In the genomic region with DNA sequence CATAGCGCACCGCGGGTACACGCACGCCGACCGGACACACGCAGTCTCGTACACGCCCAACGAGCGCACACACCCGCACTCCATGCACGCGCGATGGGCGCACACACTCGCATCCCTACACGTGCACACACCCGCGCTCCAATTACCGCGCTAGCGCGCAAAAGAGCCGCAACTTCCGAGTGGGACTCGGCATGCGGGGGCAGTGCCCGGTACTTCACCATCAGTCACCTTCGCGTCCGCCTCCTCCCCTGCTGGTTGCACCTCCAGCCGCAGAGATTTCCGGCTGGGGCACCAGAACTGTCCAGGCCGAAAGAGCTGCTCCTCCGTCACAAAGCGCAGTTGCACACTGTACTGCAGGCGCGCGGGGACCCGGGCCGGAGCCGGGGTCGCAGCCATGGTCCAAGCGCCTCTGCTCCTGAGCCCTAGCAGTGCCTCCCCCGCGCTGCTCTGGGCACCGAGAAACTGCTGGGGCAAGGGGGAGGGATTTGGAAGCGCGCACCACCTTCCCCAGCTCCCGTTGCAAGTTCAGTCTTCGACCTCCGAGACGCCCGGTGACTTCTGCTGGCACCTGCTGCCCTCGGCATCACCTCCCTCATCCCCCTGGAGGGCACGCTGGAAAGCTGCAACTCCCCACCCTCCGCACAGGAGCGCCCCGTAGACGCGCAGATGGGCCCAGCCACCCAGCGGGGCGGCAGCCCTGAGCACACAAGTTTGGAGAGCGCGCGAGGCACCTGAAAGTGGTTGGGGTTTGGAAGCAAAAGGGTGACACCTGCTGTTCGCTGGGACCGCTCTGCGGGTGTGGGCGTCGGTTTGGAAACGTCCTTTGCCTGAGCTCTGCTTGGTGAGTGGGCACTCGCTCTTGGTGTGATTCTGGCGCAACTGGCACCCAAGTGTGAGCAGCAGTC, we compare ENCODE assay signal across 1 cellular context.
TF ChIP-seq lines count a peak whose summit lies in the region.

No MANE protein-coding gene starts in this region.

TF ChIP-seq in HepG2, 621 proteins besides CTCF, POLR2A, EP300 and RAD21 (continues in another document):
- TF ChIP-seq ZNF747 (CRISPR knock-in tag; IDR thresholded peaks at IDR 0.05; ENCODE audit: borderline replicate concordance) (no peak), ZNF383 (CRISPR knock-in tag; IDR thresholded peaks at IDR 0.05; ENCODE audit: borderline replicate concordance) (no peak), U2AF1 (optimal IDR thresholded peaks at IDR 0.05; ENCODE audit: low read depth, low read length) (no peak), BHLHE40 (IDR thresholded peaks at IDR 0.05; ENCODE audit: low read length) (no peak), NCOA2 (CRISPR knock-in tag; IDR thresholded peaks at IDR 0.05) (no peak), ZNF775 (CRISPR knock-in tag; IDR thresholded peaks at IDR 0.05; ENCODE audit: borderline replicate concordance) (no peak), RARG (CRISPR knock-in tag; IDR thresholded peaks at IDR 0.05; ENCODE audit: low read depth) (no peak), ZNF468 (CRISPR knock-in tag; IDR thresholded peaks at IDR 0.05) (no peak), ZNF749 (CRISPR knock-in tag; IDR thresholded peaks at IDR 0.05; ENCODE audit: borderline replicate concordance) (no peak), ZNF30 (CRISPR knock-in tag; IDR thresholded peaks at IDR 0.05) (no peak), HMG20A (CRISPR knock-in tag; IDR thresholded peaks at IDR 0.05; ENCODE audit: borderline replicate concordance) (no peak), PCBP1 (IDR thresholded peaks at IDR 0.05; ENCODE audit: borderline replicate concordance, low read depth, low read length) (no peak), ZSCAN12 (CRISPR knock-in tag; IDR thresholded peaks at IDR 0.05) (no peak), HHEX (CRISPR knock-in tag; IDR thresholded peaks at IDR 0.05) (no peak), ZNF326 (CRISPR knock-in tag; IDR thresholded peaks at IDR 0.05; ENCODE audit: borderline replicate concordance) (no peak), TCF7L2 (IDR thresholded peaks at IDR 0.05; ENCODE audit: low read depth, low read length) (no peak), AHR (CRISPR knock-in tag; IDR thresholded peaks at IDR 0.05) (no peak), FOXA3 (CRISPR knock-in tag; IDR thresholded peaks at IDR 0.05) (no peak), MTA1 (CRISPR knock-in tag; IDR thresholded peaks at IDR 0.05; ENCODE audit: borderline replicate concordance) (peak; percentile 76; the same call in 1 of the 2 replicates), NFE2 (CRISPR knock-in tag; IDR thresholded peaks at IDR 0.05) (no peak), DNMT1 (CRISPR knock-in tag; IDR thresholded peaks at IDR 0.05) (peak; percentile 66; the same call in 1 of the 2 replicates), HNRNPLL (IDR thresholded peaks at IDR 0.05; ENCODE audit: low read depth, low read length, poor library complexity, severe bottlenecking) (no peak), ZBTB38 (CRISPR knock-in tag; IDR thresholded peaks at IDR 0.05) (no peak), ZSCAN25 (CRISPR knock-in tag; IDR thresholded peaks at IDR 0.05) (no peak), ZNF772 (CRISPR knock-in tag; IDR thresholded peaks at IDR 0.05) (peak; percentile 21; the same call in 1 of the 2 replicates), HDAC1 (CRISPR knock-in tag; IDR thresholded peaks at IDR 0.05) (peak; percentile 58; the same call in 1 of the 2 replicates), SALL1 (CRISPR knock-in tag; IDR thresholded peaks at IDR 0.05) (peak; percentile 83), KDM5B (CRISPR knock-in tag; IDR thresholded peaks at IDR 0.05; ENCODE audit: borderline replicate concordance) (peak; percentile 30; the same call in 1 of the 2 replicates), TAF1 (CRISPR knock-in tag; IDR thresholded peaks at IDR 0.05) (no peak), BRCA1 (CRISPR knock-in tag; IDR thresholded peaks at IDR 0.05) (0 out of 2 replicates have a peak, but pooled peaks have one; percentile 45), KLF15 (CRISPR knock-in tag; IDR thresholded peaks at IDR 0.05; ENCODE audit: borderline replicate concordance) (no peak), ZNF230 (CRISPR knock-in tag; IDR thresholded peaks at IDR 0.05) (no peak), TOPORS (CRISPR knock-in tag; IDR thresholded peaks at IDR 0.05) (no peak), REXO4 (CRISPR knock-in tag; IDR thresholded peaks at IDR 0.05; ENCODE audit: borderline replicate concordance) (no peak)
- TF ChIP-seq, protein P1, sequence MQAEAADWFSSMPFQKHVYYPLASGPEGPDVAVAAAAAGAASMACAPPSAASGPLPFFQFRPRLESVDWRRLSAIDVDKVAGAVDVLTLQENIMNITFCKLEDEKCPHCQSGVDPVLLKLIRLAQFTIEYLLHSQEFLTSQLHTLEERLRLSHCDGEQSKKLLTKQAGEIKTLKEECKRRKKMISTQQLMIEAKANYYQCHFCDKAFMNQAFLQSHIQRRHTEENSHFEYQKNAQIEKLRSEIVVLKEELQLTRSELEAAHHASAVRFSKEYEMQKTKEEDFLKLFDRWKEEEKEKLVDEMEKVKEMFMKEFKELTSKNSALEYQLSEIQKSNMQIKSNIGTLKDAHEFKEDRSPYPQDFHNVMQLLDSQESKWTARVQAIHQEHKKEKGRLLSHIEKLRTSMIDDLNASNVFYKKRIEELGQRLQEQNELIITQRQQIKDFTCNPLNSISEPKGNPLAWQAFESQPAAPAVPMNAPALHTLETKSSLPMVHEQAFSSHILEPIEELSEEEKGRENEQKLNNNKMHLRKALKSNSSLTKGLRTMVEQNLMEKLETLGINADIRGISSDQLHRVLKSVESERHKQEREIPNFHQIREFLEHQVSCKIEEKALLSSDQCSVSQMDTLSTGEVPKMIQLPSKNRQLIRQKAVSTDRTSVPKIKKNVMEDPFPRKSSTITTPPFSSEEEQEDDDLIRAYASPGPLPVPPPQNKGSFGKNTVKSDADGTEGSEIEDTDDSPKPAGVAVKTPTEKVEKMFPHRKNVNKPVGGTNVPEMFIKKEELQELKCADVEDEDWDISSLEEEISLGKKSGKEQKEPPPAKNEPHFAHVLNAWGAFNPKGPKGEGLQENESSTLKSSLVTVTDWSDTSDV (CRISPR knock-in tag; IDR thresholded peaks at IDR 0.05), result no peak
- TF ChIP-seq, protein P2, sequence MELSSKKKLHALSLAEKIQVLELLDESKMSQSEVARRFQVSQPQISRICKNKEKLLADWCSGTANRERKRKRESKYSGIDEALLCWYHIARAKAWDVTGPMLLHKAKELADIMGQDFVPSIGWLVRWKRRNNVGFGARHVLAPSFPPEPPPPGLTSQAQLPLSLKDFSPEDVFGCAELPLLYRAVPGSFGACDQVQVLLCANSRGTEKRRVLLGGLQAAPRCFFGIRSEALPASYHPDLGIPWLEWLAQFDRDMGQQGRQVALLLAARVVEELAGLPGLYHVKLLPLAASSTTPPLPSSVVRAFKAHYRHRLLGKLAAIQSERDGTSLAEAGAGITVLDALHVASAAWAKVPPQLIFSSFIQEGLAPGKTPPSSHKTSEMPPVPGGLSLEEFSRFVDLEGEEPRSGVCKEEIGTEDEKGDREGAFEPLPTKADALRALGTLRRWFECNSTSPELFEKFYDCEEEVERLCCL (CRISPR knock-in tag; IDR thresholded peaks at IDR 0.05; ENCODE audit: borderline replicate concordance), result no peak
- TF ChIP-seq, protein P3, sequence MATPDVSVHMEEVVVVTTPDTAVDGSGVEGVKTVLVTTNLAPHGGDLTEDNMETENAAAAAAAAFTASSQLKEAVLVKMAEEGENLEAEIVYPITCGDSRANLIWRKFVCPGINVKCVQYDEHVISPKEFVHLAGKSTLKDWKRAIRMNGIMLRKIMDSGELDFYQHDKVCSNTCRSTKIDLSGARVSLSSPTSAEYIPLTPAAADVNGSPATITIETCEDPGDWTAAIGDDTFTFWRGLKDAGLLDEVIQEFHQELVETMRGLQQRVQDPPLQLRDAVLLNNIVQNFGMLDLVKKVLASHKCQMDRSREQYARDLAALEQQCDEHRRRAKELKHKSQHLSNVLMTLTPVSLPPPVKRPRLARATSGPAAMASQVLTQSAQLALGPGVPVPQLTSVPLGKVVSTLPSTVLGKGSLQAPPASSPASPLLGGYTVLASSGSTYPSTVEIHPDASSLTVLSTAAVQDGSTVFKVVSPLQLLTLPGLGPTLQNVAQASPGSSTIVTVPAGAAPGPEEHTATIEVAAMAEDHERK (CRISPR knock-in tag; IDR thresholded peaks at IDR 0.05; ENCODE audit: low read depth), result no peak
- TF ChIP-seq, protein P4, sequence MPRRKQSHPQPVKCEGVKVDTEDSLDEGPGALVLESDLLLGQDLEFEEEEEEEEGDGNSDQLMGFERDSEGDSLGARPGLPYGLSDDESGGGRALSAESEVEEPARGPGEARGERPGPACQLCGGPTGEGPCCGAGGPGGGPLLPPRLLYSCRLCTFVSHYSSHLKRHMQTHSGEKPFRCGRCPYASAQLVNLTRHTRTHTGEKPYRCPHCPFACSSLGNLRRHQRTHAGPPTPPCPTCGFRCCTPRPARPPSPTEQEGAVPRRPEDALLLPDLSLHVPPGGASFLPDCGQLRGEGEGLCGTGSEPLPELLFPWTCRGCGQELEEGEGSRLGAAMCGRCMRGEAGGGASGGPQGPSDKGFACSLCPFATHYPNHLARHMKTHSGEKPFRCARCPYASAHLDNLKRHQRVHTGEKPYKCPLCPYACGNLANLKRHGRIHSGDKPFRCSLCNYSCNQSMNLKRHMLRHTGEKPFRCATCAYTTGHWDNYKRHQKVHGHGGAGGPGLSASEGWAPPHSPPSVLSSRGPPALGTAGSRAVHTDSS (CRISPR knock-in tag; conservative IDR thresholded peaks at IDR 0.05), result no peak
- TF ChIP-seq, protein P5, sequence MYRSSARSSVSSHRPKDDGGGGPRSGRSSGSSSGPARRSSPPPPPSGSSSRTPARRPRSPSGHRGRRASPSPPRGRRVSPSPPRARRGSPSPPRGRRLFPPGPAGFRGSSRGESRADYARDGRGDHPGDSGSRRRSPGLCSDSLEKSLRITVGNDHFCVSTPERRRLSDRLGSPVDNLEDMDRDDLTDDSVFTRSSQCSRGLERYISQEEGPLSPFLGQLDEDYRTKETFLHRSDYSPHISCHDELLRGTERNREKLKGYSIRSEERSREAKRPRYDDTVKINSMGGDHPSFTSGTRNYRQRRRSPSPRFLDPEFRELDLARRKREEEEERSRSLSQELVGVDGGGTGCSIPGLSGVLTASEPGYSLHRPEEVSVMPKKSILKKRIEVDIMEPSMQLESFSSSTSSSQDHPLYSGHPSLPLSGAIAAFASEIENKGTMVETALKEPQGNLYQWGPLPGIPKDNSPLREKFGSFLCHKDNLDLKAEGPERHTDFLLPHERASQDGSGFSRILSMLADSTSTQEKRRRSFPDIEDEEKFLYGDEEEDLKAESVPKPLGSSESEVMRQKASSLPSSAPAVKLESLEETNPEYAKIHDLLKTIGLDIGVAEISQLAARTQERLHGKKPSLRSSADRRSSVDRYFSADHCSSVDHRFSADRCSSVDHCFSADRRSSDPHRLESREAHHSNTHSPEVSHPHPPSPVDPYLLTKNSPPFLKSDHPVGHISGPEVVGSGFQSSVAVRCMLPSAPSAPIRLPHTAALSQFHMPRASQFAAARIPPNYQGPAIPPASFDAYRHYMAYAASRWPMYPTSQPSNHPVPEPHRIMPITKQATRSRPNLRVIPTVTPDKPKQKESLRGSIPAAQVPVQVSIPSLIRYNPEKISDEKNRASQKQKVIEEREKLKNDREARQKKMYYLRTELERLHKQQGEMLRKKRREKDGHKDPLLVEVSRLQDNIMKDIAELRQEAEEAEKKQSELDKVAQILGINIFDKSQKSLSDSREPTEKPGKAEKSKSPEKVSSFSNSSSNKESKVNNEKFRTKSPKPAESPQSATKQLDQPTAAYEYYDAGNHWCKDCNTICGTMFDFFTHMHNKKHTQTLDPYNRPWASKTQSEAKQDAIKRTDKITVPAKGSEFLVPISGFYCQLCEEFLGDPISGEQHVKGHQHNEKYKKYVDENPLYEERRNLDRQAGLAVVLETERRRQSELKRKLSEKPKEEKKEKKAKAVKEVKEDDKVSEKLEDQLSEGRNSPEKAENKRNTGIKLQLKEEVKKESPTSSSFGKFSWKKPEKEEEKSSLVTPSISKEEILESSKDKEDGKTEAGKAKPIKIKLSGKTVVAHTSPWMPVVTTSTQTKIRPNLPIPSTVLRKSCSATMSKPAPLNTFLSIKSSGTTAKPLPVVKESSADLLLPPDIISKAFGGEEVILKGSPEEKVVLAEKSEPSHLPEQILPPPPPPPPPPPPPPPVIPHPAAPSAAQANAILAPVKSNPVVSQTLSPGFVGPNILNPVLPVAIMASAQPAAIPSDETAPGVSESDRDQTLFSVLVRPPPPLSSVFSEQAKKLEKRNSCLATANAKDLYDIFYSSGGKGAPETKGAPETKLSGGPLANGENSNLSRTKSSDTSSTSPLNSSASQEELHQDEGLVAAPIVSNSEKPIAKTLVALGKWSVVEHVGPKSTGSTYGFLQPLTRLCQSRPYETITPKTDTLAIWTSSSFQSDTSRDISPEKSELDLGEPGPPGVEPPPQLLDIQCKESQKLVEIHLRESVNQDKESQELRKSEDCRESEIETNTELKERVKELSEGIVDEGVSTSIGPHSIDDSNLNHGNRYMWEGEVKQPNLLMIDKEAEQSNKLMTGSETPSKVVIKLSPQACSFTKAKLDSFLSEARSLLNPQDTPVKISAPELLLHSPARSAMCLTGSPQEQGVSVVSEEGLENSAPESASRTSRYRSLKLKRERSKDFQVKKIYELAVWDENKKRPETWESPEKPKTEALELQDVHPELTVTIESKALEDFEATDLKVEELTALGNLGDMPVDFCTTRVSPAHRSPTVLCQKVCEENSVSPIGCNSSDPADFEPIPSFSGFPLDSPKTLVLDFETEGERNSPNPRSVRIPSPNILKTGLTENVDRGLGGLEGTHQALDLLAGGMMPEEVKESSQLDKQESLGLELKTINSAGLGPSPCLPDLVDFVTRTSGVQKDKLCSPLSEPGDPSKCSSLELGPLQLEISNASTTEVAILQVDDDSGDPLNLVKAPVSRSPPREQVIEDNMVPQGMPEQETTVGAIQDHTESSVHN (CRISPR knock-in tag; IDR thresholded peaks at IDR 0.05), result no peak
- TF ChIP-seq, protein P6, sequence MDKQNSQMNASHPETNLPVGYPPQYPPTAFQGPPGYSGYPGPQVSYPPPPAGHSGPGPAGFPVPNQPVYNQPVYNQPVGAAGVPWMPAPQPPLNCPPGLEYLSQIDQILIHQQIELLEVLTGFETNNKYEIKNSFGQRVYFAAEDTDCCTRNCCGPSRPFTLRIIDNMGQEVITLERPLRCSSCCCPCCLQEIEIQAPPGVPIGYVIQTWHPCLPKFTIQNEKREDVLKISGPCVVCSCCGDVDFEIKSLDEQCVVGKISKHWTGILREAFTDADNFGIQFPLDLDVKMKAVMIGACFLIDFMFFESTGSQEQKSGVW (CRISPR knock-in tag; IDR thresholded peaks at IDR 0.05; ENCODE audit: borderline replicate concordance), result no peak
- TF ChIP-seq, protein P7, sequence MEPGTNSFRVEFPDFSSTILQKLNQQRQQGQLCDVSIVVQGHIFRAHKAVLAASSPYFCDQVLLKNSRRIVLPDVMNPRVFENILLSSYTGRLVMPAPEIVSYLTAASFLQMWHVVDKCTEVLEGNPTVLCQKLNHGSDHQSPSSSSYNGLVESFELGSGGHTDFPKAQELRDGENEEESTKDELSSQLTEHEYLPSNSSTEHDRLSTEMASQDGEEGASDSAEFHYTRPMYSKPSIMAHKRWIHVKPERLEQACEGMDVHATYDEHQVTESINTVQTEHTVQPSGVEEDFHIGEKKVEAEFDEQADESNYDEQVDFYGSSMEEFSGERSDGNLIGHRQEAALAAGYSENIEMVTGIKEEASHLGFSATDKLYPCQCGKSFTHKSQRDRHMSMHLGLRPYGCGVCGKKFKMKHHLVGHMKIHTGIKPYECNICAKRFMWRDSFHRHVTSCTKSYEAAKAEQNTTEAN (CRISPR knock-in tag; conservative IDR thresholded peaks at IDR 0.05), result no peak; the same call in 1 of the 2 replicates
- TF ChIP-seq, protein P8, sequence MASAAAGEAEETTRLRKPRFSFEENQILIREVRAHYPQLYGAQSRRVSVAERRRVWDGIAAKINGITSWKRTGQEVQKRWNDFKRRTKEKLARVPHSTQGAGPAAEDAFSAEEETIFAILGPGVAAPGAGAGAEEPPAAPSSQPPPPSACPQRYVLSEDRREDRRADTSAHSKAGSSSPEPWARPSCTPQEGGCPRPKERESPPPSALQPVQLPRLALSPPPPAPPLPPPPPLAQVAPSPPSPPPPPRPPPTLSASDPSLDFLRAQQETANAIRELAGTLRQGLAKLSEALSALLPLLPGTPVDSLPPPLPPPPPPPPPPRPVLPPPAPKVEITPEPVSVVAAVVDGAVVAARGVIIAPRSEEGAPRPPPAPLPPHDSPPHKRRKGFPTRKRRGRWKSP (CRISPR knock-in tag; IDR thresholded peaks at IDR 0.05), result peak; percentile 41; the same call in 1 of the 2 replicates
